In genomic region chr15:101718896-101719295, GRCh38 we compare ENCODE assay signal across 24 cellular contexts.
"Had no signal": no experiment of that assay in that cellular context is flagged by ENCODE, and none has a peak within 500 bp of the region (broad histone marks: within the 10 kb centered on the region; RNA-seq: fewer than 3 reads in every experiment).

No MANE protein-coding gene starts in this region.

- H2AFZ ChIP-seq: hepatocyte had no signal

- H3K36me3 ChIP-seq: prostate gland had no signal

- H3K27ac Mint-ChIP-seq: memory B cell; nephron progenitor cell; stimulated activated naive B cell treated with anti-CD40 and anti-IgM and Interleukin-4, amounts not matched to agents 10 μg/mL and 1 μg/mL and 100 μg/mL, for 72 hours; stimulated activated naive CD8-positive, alpha-beta T cell treated with anti-CD3 and anti-CD28 coated beads, Interleukin-15, Interleukin-2, amounts not matched to agents 100 ng/mL and 50 ng/mL, for 24 hours had no signal

- H3K27ac ChIP-seq: heart left ventricle, hepatocyte, prostate gland, right atrium auricular region, sigmoid colon, skin epidermis, suprapubic skin, thyroid gland, vagina had no signal

- H3K4me2 ChIP-seq: hepatocyte had no signal

- ATAC-seq: heart left ventricle; left lobe of liver; mucosa of descending colon; naive thymus-derived CD4-positive, alpha-beta T cell; stimulated activated naive B cell treated with anti-CD40 and anti-IgM and Interleukin-4, amounts not matched to agents 10 μg/mL and 1 μg/mL and 100 μg/mL, for 72 hours had no signal

- DNase-seq: dorsolateral prefrontal cortex; effector CD4-positive, alpha-beta T cell; heart left ventricle; kidney; mucosa of descending colon; naive thymus-derived CD4-positive, alpha-beta T cell; nephron progenitor cell; nucleus accumbens; sigmoid colon; stimulated activated CD4-positive, alpha-beta T cell treated with anti-CD3 and anti-CD28 coated beads, Interleukin-15, amount 100 ng/mL, for 24 hours; stimulated activated CD4-positive, alpha-beta T cell treated with anti-CD3 and anti-CD28 coated beads, Interleukin-2, amount 100 ng/mL, for 48 hours; stimulated activated naive B cell treated with anti-CD40 and anti-IgM and Interleukin-4, amounts not matched to agents 10 μg/mL and 1 μg/mL and 100 μg/mL, for 72 hours; thyroid gland; trophoblast cell had no signal

- H3K9me3 Mint-ChIP-seq: naive thymus-derived CD4-positive, alpha-beta T cell; nephron progenitor cell had no signal

- H3K4me1 ChIP-seq: prostate gland had no signal

- H3K4me3 Mint-ChIP-seq: memory B cell; nephron progenitor cell; stimulated activated naive B cell treated with anti-CD40 and anti-IgM and Interleukin-4, amounts not matched to agents 10 μg/mL and 1 μg/mL and 100 μg/mL, for 72 hours; stimulated activated naive CD8-positive, alpha-beta T cell treated with anti-CD3 and anti-CD28 coated beads, Interleukin-15, Interleukin-2, amounts not matched to agents 100 ng/mL and 50 ng/mL, for 24 hours had no signal

- H3K27me3 ChIP-seq: dorsolateral prefrontal cortex, heart left ventricle, hepatocyte, right atrium auricular region, sigmoid colon, suprapubic skin, thyroid gland, vagina had no signal

- H3K9me3 ChIP-seq: heart left ventricle, mucosa of descending colon, prostate gland, right atrium auricular region, sigmoid colon, suprapubic skin, thyroid gland, vagina had no signal

- H3K27me3 Mint-ChIP-seq: memory B cell; naive thymus-derived CD4-positive, alpha-beta T cell; stimulated activated naive B cell treated with anti-CD40 and anti-IgM and Interleukin-4, amounts not matched to agents 10 μg/mL and 1 μg/mL and 100 μg/mL, for 72 hours; stimulated activated naive CD8-positive, alpha-beta T cell treated with anti-CD3 and anti-CD28 coated beads, Interleukin-15, Interleukin-2, amounts not matched to agents 100 ng/mL and 50 ng/mL, for 24 hours had no signal

- H3K4me3 ChIP-seq: dorsolateral prefrontal cortex, heart left ventricle, hepatocyte, lung, mucosa of descending colon, prostate gland, right atrium auricular region, sigmoid colon, skin epidermis, suprapubic skin, thyroid gland, vagina had no signal
